Comparison of ENCODE assay signal across 1 cellular context in the genomic region with DNA sequence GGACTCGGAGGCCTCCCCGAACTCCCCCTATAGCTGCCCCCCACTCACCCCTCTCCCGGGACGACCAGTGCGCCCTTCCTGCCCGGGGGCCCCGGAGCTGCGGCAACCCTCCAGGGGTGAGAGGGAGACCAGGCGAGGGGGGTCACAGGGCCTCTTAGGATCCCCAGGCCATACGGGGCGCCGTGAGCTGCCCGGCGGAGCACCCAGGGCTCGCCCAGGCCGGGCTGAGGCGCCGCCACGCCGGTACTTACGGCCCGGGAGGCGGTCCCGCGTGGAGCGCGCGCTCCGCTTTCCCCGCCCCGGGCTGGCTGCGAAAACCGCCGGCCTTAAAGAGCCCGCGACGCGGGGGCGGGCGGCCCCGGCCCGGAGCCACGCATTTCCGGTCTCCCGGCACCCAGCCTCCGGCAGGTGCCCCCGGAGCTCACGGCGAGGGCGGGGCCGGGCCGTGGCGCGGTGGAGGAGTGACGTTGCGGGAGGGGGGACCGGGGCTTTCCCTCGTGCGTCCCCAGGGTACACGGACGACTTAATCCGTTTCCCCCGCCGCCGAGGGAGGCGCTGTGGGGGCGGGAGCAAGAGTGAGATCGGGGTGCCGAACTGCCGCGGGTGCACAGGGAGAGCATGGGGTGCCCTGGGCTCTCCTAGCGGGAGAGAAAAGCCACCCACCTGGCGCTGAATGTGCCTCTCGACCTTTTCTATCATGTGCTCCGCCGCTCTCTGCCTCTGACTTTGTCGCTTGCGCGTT.
TF ChIP-seq lines count a peak whose summit lies in the region.

A gene (minus strand): TSS at position 381 of the 742 bp plus-strand sequence. CDS start 1,019 bp downstream, outside the sequence.

TF ChIP-seq in WTC11, 78 proteins besides CTCF, POLR2A, EP300 and RAD21 (continued from another document and continues in another):
- TF ChIP-seq, protein P1, sequence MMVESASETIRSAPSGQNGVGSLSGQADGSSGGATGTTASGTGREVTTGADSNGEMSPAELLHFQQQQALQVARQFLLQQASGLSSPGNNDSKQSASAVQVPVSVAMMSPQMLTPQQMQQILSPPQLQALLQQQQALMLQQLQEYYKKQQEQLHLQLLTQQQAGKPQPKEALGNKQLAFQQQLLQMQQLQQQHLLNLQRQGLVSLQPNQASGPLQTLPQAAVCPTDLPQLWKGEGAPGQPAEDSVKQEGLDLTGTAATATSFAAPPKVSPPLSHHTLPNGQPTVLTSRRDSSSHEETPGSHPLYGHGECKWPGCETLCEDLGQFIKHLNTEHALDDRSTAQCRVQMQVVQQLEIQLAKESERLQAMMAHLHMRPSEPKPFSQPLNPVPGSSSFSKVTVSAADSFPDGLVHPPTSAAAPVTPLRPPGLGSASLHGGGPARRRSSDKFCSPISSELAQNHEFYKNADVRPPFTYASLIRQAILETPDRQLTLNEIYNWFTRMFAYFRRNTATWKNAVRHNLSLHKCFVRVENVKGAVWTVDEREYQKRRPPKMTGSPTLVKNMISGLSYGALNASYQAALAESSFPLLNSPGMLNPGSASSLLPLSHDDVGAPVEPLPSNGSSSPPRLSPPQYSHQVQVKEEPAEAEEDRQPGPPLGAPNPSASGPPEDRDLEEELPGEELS (CRISPR knock-in tag; IDR thresholded peaks at IDR 0.05) = no peak; the same call in 1 of the 2 replicates
- TF ChIP-seq, protein P2, sequence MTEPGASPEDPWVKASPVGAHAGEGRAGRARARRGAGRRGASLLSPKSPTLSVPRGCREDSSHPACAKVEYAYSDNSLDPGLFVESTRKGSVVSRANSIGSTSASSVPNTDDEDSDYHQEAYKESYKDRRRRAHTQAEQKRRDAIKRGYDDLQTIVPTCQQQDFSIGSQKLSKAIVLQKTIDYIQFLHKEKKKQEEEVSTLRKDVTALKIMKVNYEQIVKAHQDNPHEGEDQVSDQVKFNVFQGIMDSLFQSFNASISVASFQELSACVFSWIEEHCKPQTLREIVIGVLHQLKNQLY (CRISPR knock-in tag; IDR thresholded peaks at IDR 0.05) = no peak
- TF ChIP-seq ZNF416 (CRISPR knock-in tag; IDR thresholded peaks at IDR 0.05) = no peak
- TF ChIP-seq ZNF121 (CRISPR knock-in tag; IDR thresholded peaks at IDR 0.05) = no peak
- TF ChIP-seq, protein P3, sequence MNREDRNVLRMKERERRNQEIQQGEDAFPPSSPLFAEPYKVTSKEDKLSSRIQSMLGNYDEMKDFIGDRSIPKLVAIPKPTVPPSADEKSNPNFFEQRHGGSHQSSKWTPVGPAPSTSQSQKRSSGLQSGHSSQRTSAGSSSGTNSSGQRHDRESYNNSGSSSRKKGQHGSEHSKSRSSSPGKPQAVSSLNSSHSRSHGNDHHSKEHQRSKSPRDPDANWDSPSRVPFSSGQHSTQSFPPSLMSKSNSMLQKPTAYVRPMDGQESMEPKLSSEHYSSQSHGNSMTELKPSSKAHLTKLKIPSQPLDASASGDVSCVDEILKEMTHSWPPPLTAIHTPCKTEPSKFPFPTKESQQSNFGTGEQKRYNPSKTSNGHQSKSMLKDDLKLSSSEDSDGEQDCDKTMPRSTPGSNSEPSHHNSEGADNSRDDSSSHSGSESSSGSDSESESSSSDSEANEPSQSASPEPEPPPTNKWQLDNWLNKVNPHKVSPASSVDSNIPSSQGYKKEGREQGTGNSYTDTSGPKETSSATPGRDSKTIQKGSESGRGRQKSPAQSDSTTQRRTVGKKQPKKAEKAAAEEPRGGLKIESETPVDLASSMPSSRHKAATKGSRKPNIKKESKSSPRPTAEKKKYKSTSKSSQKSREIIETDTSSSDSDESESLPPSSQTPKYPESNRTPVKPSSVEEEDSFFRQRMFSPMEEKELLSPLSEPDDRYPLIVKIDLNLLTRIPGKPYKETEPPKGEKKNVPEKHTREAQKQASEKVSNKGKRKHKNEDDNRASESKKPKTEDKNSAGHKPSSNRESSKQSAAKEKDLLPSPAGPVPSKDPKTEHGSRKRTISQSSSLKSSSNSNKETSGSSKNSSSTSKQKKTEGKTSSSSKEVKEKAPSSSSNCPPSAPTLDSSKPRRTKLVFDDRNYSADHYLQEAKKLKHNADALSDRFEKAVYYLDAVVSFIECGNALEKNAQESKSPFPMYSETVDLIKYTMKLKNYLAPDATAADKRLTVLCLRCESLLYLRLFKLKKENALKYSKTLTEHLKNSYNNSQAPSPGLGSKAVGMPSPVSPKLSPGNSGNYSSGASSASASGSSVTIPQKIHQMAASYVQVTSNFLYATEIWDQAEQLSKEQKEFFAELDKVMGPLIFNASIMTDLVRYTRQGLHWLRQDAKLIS (CRISPR knock-in tag; IDR thresholded peaks at IDR 0.05; ENCODE audit: borderline replicate concordance) = no peak
- TF ChIP-seq, protein P4, sequence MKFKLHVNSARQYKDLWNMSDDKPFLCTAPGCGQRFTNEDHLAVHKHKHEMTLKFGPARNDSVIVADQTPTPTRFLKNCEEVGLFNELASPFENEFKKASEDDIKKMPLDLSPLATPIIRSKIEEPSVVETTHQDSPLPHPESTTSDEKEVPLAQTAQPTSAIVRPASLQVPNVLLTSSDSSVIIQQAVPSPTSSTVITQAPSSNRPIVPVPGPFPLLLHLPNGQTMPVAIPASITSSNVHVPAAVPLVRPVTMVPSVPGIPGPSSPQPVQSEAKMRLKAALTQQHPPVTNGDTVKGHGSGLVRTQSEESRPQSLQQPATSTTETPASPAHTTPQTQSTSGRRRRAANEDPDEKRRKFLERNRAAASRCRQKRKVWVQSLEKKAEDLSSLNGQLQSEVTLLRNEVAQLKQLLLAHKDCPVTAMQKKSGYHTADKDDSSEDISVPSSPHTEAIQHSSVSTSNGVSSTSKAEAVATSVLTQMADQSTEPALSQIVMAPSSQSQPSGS (CRISPR knock-in tag; IDR thresholded peaks at IDR 0.05; ENCODE audit: borderline replicate concordance, low read depth) = no peak
- TF ChIP-seq, protein P5, sequence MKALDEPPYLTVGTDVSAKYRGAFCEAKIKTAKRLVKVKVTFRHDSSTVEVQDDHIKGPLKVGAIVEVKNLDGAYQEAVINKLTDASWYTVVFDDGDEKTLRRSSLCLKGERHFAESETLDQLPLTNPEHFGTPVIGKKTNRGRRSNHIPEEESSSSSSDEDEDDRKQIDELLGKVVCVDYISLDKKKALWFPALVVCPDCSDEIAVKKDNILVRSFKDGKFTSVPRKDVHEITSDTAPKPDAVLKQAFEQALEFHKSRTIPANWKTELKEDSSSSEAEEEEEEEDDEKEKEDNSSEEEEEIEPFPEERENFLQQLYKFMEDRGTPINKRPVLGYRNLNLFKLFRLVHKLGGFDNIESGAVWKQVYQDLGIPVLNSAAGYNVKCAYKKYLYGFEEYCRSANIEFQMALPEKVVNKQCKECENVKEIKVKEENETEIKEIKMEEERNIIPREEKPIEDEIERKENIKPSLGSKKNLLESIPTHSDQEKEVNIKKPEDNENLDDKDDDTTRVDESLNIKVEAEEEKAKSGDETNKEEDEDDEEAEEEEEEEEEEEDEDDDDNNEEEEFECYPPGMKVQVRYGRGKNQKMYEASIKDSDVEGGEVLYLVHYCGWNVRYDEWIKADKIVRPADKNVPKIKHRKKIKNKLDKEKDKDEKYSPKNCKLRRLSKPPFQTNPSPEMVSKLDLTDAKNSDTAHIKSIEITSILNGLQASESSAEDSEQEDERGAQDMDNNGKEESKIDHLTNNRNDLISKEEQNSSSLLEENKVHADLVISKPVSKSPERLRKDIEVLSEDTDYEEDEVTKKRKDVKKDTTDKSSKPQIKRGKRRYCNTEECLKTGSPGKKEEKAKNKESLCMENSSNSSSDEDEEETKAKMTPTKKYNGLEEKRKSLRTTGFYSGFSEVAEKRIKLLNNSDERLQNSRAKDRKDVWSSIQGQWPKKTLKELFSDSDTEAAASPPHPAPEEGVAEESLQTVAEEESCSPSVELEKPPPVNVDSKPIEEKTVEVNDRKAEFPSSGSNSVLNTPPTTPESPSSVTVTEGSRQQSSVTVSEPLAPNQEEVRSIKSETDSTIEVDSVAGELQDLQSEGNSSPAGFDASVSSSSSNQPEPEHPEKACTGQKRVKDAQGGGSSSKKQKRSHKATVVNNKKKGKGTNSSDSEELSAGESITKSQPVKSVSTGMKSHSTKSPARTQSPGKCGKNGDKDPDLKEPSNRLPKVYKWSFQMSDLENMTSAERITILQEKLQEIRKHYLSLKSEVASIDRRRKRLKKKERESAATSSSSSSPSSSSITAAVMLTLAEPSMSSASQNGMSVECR (CRISPR knock-in tag; IDR thresholded peaks at IDR 0.05; ENCODE audit: borderline replicate concordance) = peak; percentile 10; the same call in 1 of the 2 replicates
- TF ChIP-seq, protein P6, sequence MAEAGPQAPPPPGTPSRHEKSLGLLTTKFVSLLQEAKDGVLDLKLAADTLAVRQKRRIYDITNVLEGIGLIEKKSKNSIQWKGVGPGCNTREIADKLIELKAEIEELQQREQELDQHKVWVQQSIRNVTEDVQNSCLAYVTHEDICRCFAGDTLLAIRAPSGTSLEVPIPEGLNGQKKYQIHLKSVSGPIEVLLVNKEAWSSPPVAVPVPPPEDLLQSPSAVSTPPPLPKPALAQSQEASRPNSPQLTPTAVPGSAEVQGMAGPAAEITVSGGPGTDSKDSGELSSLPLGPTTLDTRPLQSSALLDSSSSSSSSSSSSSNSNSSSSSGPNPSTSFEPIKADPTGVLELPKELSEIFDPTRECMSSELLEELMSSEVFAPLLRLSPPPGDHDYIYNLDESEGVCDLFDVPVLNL (CRISPR knock-in tag; IDR thresholded peaks at IDR 0.05; ENCODE audit: borderline replicate concordance, low read depth) = no peak
- TF ChIP-seq, protein P7, sequence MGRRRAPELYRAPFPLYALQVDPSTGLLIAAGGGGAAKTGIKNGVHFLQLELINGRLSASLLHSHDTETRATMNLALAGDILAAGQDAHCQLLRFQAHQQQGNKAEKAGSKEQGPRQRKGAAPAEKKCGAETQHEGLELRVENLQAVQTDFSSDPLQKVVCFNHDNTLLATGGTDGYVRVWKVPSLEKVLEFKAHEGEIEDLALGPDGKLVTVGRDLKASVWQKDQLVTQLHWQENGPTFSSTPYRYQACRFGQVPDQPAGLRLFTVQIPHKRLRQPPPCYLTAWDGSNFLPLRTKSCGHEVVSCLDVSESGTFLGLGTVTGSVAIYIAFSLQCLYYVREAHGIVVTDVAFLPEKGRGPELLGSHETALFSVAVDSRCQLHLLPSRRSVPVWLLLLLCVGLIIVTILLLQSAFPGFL (CRISPR knock-in tag; IDR thresholded peaks at IDR 0.05; ENCODE audit: borderline replicate concordance) = no peak
- TF ChIP-seq EMX1 (CRISPR knock-in tag; IDR thresholded peaks at IDR 0.05) = no peak
- TF ChIP-seq, protein P8, sequence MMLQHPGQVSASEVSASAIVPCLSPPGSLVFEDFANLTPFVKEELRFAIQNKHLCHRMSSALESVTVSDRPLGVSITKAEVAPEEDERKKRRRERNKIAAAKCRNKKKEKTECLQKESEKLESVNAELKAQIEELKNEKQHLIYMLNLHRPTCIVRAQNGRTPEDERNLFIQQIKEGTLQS (CRISPR knock-in tag; conservative IDR thresholded peaks at IDR 0.05) = no peak
- TF ChIP-seq ZBTB21 (CRISPR knock-in tag; IDR thresholded peaks at IDR 0.05; ENCODE audit: borderline replicate concordance) = peak; percentile 59; the same call in 1 of the 2 replicates
- no peak; the same call in 1 of the 2 replicates for TF ChIP-seq ZNF317 (CRISPR knock-in tag; IDR thresholded peaks at IDR 0.05; ENCODE audit: borderline replicate concordance, low read depth)
- TF ChIP-seq, protein P9, sequence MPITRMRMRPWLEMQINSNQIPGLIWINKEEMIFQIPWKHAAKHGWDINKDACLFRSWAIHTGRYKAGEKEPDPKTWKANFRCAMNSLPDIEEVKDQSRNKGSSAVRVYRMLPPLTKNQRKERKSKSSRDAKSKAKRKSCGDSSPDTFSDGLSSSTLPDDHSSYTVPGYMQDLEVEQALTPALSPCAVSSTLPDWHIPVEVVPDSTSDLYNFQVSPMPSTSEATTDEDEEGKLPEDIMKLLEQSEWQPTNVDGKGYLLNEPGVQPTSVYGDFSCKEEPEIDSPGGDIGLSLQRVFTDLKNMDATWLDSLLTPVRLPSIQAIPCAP (CRISPR knock-in tag; IDR thresholded peaks at IDR 0.05) = no peak
- TF ChIP-seq, protein P10, sequence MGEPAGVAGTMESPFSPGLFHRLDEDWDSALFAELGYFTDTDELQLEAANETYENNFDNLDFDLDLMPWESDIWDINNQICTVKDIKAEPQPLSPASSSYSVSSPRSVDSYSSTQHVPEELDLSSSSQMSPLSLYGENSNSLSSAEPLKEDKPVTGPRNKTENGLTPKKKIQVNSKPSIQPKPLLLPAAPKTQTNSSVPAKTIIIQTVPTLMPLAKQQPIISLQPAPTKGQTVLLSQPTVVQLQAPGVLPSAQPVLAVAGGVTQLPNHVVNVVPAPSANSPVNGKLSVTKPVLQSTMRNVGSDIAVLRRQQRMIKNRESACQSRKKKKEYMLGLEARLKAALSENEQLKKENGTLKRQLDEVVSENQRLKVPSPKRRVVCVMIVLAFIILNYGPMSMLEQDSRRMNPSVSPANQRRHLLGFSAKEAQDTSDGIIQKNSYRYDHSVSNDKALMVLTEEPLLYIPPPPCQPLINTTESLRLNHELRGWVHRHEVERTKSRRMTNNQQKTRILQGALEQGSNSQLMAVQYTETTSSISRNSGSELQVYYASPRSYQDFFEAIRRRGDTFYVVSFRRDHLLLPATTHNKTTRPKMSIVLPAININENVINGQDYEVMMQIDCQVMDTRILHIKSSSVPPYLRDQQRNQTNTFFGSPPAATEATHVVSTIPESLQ (CRISPR knock-in tag; IDR thresholded peaks at IDR 0.05) = no peak
- no peak for TF ChIP-seq ZNF219 (CRISPR knock-in tag; IDR thresholded peaks at IDR 0.05; ENCODE audit: borderline replicate concordance)
- no peak for TF ChIP-seq NFE2L1 (CRISPR knock-in tag; IDR thresholded peaks at IDR 0.05)
- TF ChIP-seq FOXP1 (CRISPR knock-in tag; IDR thresholded peaks at IDR 0.05; ENCODE audit: borderline replicate concordance) = peak; percentile 82; the same call in 1 of the 2 replicates
- TF ChIP-seq ELF4 (CRISPR knock-in tag; IDR thresholded peaks at IDR 0.05; ENCODE audit: low read depth) = no peak
- TF ChIP-seq, protein P11, sequence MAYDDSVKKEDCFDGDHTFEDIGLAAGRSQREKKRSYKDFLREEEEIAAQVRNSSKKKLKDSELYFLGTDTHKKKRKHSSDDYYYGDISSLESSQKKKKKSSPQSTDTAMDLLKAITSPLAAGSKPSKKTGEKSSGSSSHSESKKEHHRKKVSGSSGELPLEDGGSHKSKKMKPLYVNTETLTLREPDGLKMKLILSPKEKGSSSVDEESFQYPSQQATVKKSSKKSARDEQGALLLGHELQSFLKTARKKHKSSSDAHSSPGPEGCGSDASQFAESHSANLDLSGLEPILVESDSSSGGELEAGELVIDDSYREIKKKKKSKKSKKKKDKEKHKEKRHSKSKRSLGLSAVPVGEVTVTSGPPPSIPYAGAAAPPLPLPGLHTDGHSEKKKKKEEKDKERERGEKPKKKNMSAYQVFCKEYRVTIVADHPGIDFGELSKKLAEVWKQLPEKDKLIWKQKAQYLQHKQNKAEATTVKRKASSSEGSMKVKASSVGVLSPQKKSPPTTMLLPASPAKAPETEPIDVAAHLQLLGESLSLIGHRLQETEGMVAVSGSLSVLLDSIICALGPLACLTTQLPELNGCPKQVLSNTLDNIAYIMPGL (CRISPR knock-in tag; IDR thresholded peaks at IDR 0.05) = peak; percentile 95
- TF ChIP-seq ETV6 (CRISPR knock-in tag; IDR thresholded peaks at IDR 0.05) = peak; percentile 67
- peak; percentile 74; the same call in 1 of the 2 replicates for TF ChIP-seq MYBL2 (CRISPR knock-in tag; IDR thresholded peaks at IDR 0.05)
- TF ChIP-seq SMAD4 (CRISPR knock-in tag; IDR thresholded peaks at IDR 0.05) = no peak
- TF ChIP-seq NR1H2 (CRISPR knock-in tag; IDR thresholded peaks at IDR 0.05) = no peak
- TF ChIP-seq, protein P12, sequence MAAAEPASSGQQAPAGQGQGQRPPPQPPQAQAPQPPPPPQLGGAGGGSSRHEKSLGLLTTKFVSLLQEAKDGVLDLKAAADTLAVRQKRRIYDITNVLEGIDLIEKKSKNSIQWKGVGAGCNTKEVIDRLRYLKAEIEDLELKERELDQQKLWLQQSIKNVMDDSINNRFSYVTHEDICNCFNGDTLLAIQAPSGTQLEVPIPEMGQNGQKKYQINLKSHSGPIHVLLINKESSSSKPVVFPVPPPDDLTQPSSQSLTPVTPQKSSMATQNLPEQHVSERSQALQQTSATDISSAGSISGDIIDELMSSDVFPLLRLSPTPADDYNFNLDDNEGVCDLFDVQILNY (CRISPR knock-in tag; IDR thresholded peaks at IDR 0.05) = peak; percentile 78; the same call in 1 of the 2 replicates
- no peak for TF ChIP-seq HMGA2 (CRISPR knock-in tag; IDR thresholded peaks at IDR 0.05)
- no peak; the same call in 1 of the 2 replicates for TF ChIP-seq GABPB1 (CRISPR knock-in tag; IDR thresholded peaks at IDR 0.05)
- no peak for TF ChIP-seq ZNF396 (CRISPR knock-in tag; IDR thresholded peaks at IDR 0.05; ENCODE audit: borderline replicate concordance)
- TF ChIP-seq NFATC4 (CRISPR knock-in tag; IDR thresholded peaks at IDR 0.05) = no peak
